ENCODE assay signal across 30 cellular contexts in genomic region chrX:70468709-70469108, GRCh38. TPM values are rescaled to one million over a fixed set of nuclear protein-coding genes. Genes with fewer than 3 reads are reported as not detected.
"Had no signal": no experiment of that assay in that cellular context is flagged by ENCODE, and none has a peak within 500 bp of the region (broad histone marks: within the 10 kb centered on the region; RNA-seq: fewer than 3 reads in every experiment).

No MANE protein-coding gene starts in this region.

- H3K27me3 Mint-ChIP-seq: stimulated activated memory B cell treated with anti-CD40 and anti-IgM and Interleukin-4, amounts not matched to agents 10 μg/mL and 1 μg/mL and 100 μg/mL, for 72 hours; stimulated activated naive B cell treated with anti-CD40 and anti-IgM and Interleukin-4, amounts not matched to agents 10 μg/mL and 1 μg/mL and 100 μg/mL, for 72 hours; stimulated activated naive CD8-positive, alpha-beta T cell treated with anti-CD3 and anti-CD28 coated beads, Interleukin-15, amount 100 ng/mL, for 72 hours; stimulated activated naive CD8-positive, alpha-beta T cell treated with anti-CD3 and anti-CD28 coated beads, Interleukin-15, Interleukin-2, amounts not matched to agents 100 ng/mL and 50 ng/mL, for 24 hours; type B pancreatic cell had no signal

- H3K9me3 Mint-ChIP-seq: stimulated activated effector memory CD8-positive, alpha-beta T cell treated with anti-CD3 and anti-CD28 coated beads, Interleukin-12 subunit alpha, Interleukin-12 subunit beta, amount 100 ng/mL, for 72 hours; stimulated activated memory B cell treated with anti-CD40 and anti-IgM and Interleukin-4, amounts not matched to agents 10 μg/mL and 1 μg/mL and 100 μg/mL, for 72 hours; stimulated activated naive B cell treated with anti-CD40 and anti-IgM and Interleukin-4, amounts not matched to agents 10 μg/mL and 1 μg/mL and 100 μg/mL, for 72 hours; stimulated activated naive CD8-positive, alpha-beta T cell treated with anti-CD3 and anti-CD28 coated beads, Interleukin-15, amount 100 ng/mL, for 72 hours; stimulated activated naive CD8-positive, alpha-beta T cell treated with anti-CD3 and anti-CD28 coated beads, Interleukin-15, Interleukin-2, amounts not matched to agents 100 ng/mL and 50 ng/mL, for 24 hours had no signal

- FAIRE-seq: urothelium cell line had no signal

- DNase-seq: stimulated activated CD4-positive, alpha-beta T cell treated with anti-CD3 and anti-CD28 coated beads, Interleukin-2, amount 100 ng/mL, for 48 hours; stimulated activated CD4-positive, alpha-beta T cell treated with anti-CD3 and anti-CD28 coated beads, Interleukin-4, amount 100 ng/mL, for 1 hour; stimulated activated CD4-positive, alpha-beta T cell treated with anti-CD3 and anti-CD28 coated beads, Interleukin-4, amount 100 ng/mL, for 24 hours; stimulated activated CD4-positive, alpha-beta T cell treated with anti-CD3 and anti-CD28 coated beads, Interleukin-4, amount 100 ng/mL, for 4 hours; stimulated activated CD8-positive, alpha-beta memory T cell treated with anti-CD3 and anti-CD28 coated beads, Interleukin-4, amount 100 ng/mL, for 48 hours; stimulated activated naive B cell treated with anti-CD40 and anti-IgM and Interleukin-4, amounts not matched to agents 10 μg/mL and 1 μg/mL and 100 μg/mL, for 72 hours; stimulated activated naive CD4-positive, alpha-beta T cell; stimulated activated naive CD4-positive, alpha-beta T cell treated with Interleukin-2 at 50 U/mL for 16 hours; stimulated activated naive CD8-positive, alpha-beta T cell treated with anti-CD3 and anti-CD28 coated beads, Interleukin-15, amount 100 ng/mL, for 72 hours; stimulated activated naive CD8-positive, alpha-beta T cell treated with anti-CD3 and anti-CD28 coated beads, Interleukin-15, Interleukin-2, amounts not matched to agents 100 U/mL and 50 U/mL, for 24 hours; stomach; substantia nigra; testis; thyroid gland; tibial artery; transverse colon; trophoblast cell; upper lobe of left lung; upper lobe of right lung; uterus had no signal

- H3K9me3 ChIP-seq: stomach, suprapubic skin, testis, thoracic aorta, thyroid gland, tibial artery, tibial nerve, transverse colon, upper lobe of left lung, upper lobe of right lung, uterus, vagina had no signal

- H3K36me3 ChIP-seq: stomach, suprapubic skin, thoracic aorta, thyroid gland, tibial artery, tibial nerve, transverse colon, upper lobe of left lung, upper lobe of right lung, uterus, vagina had no signal

- H3K27ac Mint-ChIP-seq: stimulated activated effector memory CD8-positive, alpha-beta T cell treated with anti-CD3 and anti-CD28 coated beads, Interleukin-12 subunit alpha, Interleukin-12 subunit beta, amount 100 ng/mL, for 72 hours; stimulated activated memory B cell treated with anti-CD40 and anti-IgM and Interleukin-4, amounts not matched to agents 10 μg/mL and 1 μg/mL and 100 μg/mL, for 72 hours; stimulated activated naive B cell treated with anti-CD40 and anti-IgM and Interleukin-4, amounts not matched to agents 10 μg/mL and 1 μg/mL and 100 μg/mL, for 72 hours; stimulated activated naive CD8-positive, alpha-beta T cell treated with anti-CD3 and anti-CD28 coated beads, Interleukin-15, amount 100 ng/mL, for 72 hours; stimulated activated naive CD8-positive, alpha-beta T cell treated with anti-CD3 and anti-CD28 coated beads, Interleukin-15, Interleukin-2, amounts not matched to agents 100 ng/mL and 50 ng/mL, for 24 hours; type B pancreatic cell had no signal

- H3K4me1 ChIP-seq: suprapubic skin, testis, thyroid gland, tibial artery, tibial nerve, transverse colon, upper lobe of left lung, upper lobe of right lung, uterus, vagina had no signal

- ATAC-seq: stimulated activated effector memory CD8-positive, alpha-beta T cell treated with anti-CD3 and anti-CD28 coated beads, Interleukin-12 subunit alpha, Interleukin-12 subunit beta, amount 100 ng/mL, for 72 hours; stimulated activated memory B cell treated with anti-CD40 and anti-IgM and Interleukin-4, amounts not matched to agents 10 μg/mL and 1 μg/mL and 100 μg/mL, for 72 hours; stimulated activated naive B cell treated with anti-CD40 and anti-IgM and Interleukin-4, amounts not matched to agents 10 μg/mL and 1 μg/mL and 100 μg/mL, for 72 hours; stimulated activated naive CD8-positive, alpha-beta T cell treated with anti-CD3 and anti-CD28 coated beads, Interleukin-15, amount 100 ng/mL, for 72 hours; stimulated activated naive CD8-positive, alpha-beta T cell treated with anti-CD3 and anti-CD28 coated beads, Interleukin-15, Interleukin-2, amounts not matched to agents 100 U/mL and 50 U/mL, for 24 hours; upper lobe of right lung had no signal

- H3K27ac ChIP-seq: stomach, suprapubic skin, testis, thoracic aorta, thyroid gland, tibial artery, tibial nerve, transverse colon, upper lobe of left lung, upper lobe of right lung, uterus, vagina had no signal

- H3K4me3 Mint-ChIP-seq: stimulated activated effector memory CD8-positive, alpha-beta T cell treated with anti-CD3 and anti-CD28 coated beads, Interleukin-12 subunit alpha, Interleukin-12 subunit beta, amount 100 ng/mL, for 72 hours; stimulated activated memory B cell treated with anti-CD40 and anti-IgM and Interleukin-4, amounts not matched to agents 10 μg/mL and 1 μg/mL and 100 μg/mL, for 72 hours; stimulated activated naive B cell treated with anti-CD40 and anti-IgM and Interleukin-4, amounts not matched to agents 10 μg/mL and 1 μg/mL and 100 μg/mL, for 72 hours; stimulated activated naive CD8-positive, alpha-beta T cell treated with anti-CD3 and anti-CD28 coated beads, Interleukin-15, amount 100 ng/mL, for 72 hours; stimulated activated naive CD8-positive, alpha-beta T cell treated with anti-CD3 and anti-CD28 coated beads, Interleukin-15, Interleukin-2, amounts not matched to agents 100 ng/mL and 50 ng/mL, for 24 hours; type B pancreatic cell had no signal

- H3K4me3 ChIP-seq: stomach, suprapubic skin, testis, thoracic aorta, thyroid gland, tibial artery, tibial nerve, transverse colon, upper lobe of left lung, upper lobe of right lung, uterus, vagina had no signal

- H3K27me3 ChIP-seq: stomach, suprapubic skin, testis, thyroid gland, tibial artery, tibial nerve, transverse colon, upper lobe of left lung, upper lobe of right lung, uterus, vagina had no signal

RNA-seq across cellular contexts. Expression of gene GDPD2, which starts 45.6 kb away (rescaled TPM):
- total RNA-seq: subcutaneous adipose tissue, testis, thoracic aorta, thyroid gland, upper lobe of left lung, upper lobe of right lung, vagina had no signal
